Comparison of ENCODE assay signal across 20 cellular contexts in genomic region chr11:126219547-126219946, GRCh38. TPM values are rescaled to one million over a fixed set of nuclear protein-coding genes. Genes with fewer than 3 reads are reported as not detected.
DNase-seq lines count a peak whose midpoint lies in the region; ATAC-seq and TF ChIP-seq lines count a peak whose summit lies in the region.
"Had no signal": no experiment of that assay in that cellular context is flagged by ENCODE, and none has a peak within 500 bp of the region (broad histone marks: within the 10 kb centered on the region; RNA-seq: fewer than 3 reads in every experiment).

No MANE protein-coding gene starts in this region.

- TF ChIP-seq EP300 in transverse colon (IDR thresholded peaks at IDR 0.05; ENCODE audit: low read depth), result no peak

- H3K9me3 ChIP-seq in heart left ventricle, result no peaks in the 10 kb centered on the region
- H3K9me3 ChIP-seq in transverse colon, result no peaks in the 10 kb centered on the region
- H3K9me3 ChIP-seq: A549 had no signal

- no peak overlapping the region for H3K27ac ChIP-seq in heart left ventricle
- no peak overlapping the region for H3K27ac ChIP-seq in transverse colon
- H3K27ac ChIP-seq: 22Rv1, A549, BLaER1 had no signal

- ATAC-seq in left ventricle myocardium superior (peak; percentile 23), heart left ventricle (no peak)
- no peak for ATAC-seq in activated CD4-positive, CD25-positive, alpha-beta regulatory T cell treated with anti-CD3 and anti-CD28 coated beads, Interleukin-2, amount 50 U/mL, for 24 hours
- ATAC-seq: A549, GM23338, HCT116, HepG2 had no signal

- peaks cover 74% of the 10 kb centered on the region for H3K4me1 Mint-ChIP-seq in dendritic cell treated with granulocyte-macrophage colony-stimulating factor and Interleukin-4, amounts not matched to agents 40 ng/mL and 50 ng/mL, for 4 days (ENCODE audit: low read depth)
- H3K4me1 Mint-ChIP-seq: GM23338 had no signal

- H3K4me3 ChIP-seq in heart left ventricle (no peak overlapping the region), transverse colon (no peak overlapping the region)
- H3K4me3 ChIP-seq: A549, BLaER1, GM23338 had no signal

- TF ChIP-seq CTCF in heart left ventricle (IDR thresholded peaks at IDR 0.05) (no peak), transverse colon (IDR thresholded peaks at IDR 0.05) (no peak)

- H3K36me3 Mint-ChIP-seq in dendritic cell treated with granulocyte-macrophage colony-stimulating factor and Interleukin-4, amounts not matched to agents 40 ng/mL and 50 ng/mL, for 4 days (ENCODE audit: low read depth), result peaks cover 28% of the 10 kb centered on the region

- no peaks in the 10 kb centered on the region for H3K27me3 ChIP-seq in heart left ventricle
- H3K27me3 ChIP-seq in transverse colon, result no peaks in the 10 kb centered on the region
- H3K27me3 ChIP-seq: BLaER1 had no signal

- H3K36me3 ChIP-seq in heart left ventricle (no peaks in the 10 kb centered on the region), transverse colon (no peaks in the 10 kb centered on the region)

- H3K4me3 Mint-ChIP-seq in dendritic cell treated with granulocyte-macrophage colony-stimulating factor and Interleukin-4, amounts not matched to agents 40 ng/mL and 50 ng/mL, for 4 days, result no peak overlapping the region
- H3K4me3 Mint-ChIP-seq: CD14-positive monocyte; CD4-positive, alpha-beta memory T cell; GM23338; IgD-negative memory B cell had no signal

- DNase-seq in left ventricle myocardium superior (no peak), heart left ventricle (no peak), transverse colon (peak; percentile 48), T1000 (lab: John Stamatoyannopoulos, UW) (no peak), hippocampal formation (lab: John Stamatoyannopoulos, UW) (no peak)
- DNase-seq: CD4-positive, alpha-beta memory T cell; DMS153; DMS79; GDM1; H7 had no signal

- H3K9me3 Mint-ChIP-seq in dendritic cell treated with granulocyte-macrophage colony-stimulating factor and Interleukin-4, amounts not matched to agents 40 ng/mL and 50 ng/mL, for 4 days, result no peaks in the 10 kb centered on the region
- H3K9me3 Mint-ChIP-seq: IgD-negative memory B cell had no signal

- H3K4me1 ChIP-seq in heart left ventricle (peaks cover 0 to 27% (median 5%) of the 10 kb centered on the region in 12 donors), transverse colon (peaks cover 0 to 49% (median 24%) of the 10 kb centered on the region in 4 donors)

- H3K27ac Mint-ChIP-seq in dendritic cell treated with granulocyte-macrophage colony-stimulating factor and Interleukin-4, amounts not matched to agents 40 ng/mL and 50 ng/mL, for 4 days, result peak overlapping the region; percentile 37
- H3K27ac Mint-ChIP-seq: CD4-positive, alpha-beta memory T cell; GM23338; IgD-negative memory B cell had no signal

- 72 to 85% (median 75%) methylated on average over 4 of the region's 4 CpGs for whole genome bisulfite sequencing in heart left ventricle, 4 donors
- WGBS in transverse colon (ENCODE audit: low coverage in 1 of 2), 2 donors, result 46 to 50% methylated on average over 4 of the region's 4 CpGs

- intact Hi-C loops in left ventricle myocardium superior (cut with micrococcal nuclease) (loop anchor here (10.0 kb wide), 1 partner anchor 45 kb away; the partner anchor contains the start of genes FOXRED1 and SRPRA), heart left ventricle (cut with DNase I) (loop anchor here in 2 of 10 donors (10.0 kb wide), 1 partner anchor 45 kb away; the partner anchor contains the start of genes FOXRED1 (in 2 of the 2) and SRPRA (in 2 of the 2)), transverse colon (cut with DNase I; ENCODE audit: low total_unique reads) (no loop called here)
- intact Hi-C loops in dendritic cell treated with granulocyte-macrophage colony-stimulating factor and Interleukin-4, amounts not matched to agents 40 ng/mL and 50 ng/mL, for 4 days (cut with micrococcal nuclease), result loop anchor here (10.0 kb wide), 1 partner anchor 1155 kb away; the partner anchor contains the start of gene SLC37A2

- H3K27me3 Mint-ChIP-seq in dendritic cell treated with granulocyte-macrophage colony-stimulating factor and Interleukin-4, amounts not matched to agents 40 ng/mL and 50 ng/mL, for 4 days, result no peaks in the 10 kb centered on the region
- H3K27me3 Mint-ChIP-seq: CD4-positive, alpha-beta memory T cell; IgD-negative memory B cell had no signal

- in situ Hi-C loops in transverse colon (cut with MboI; ENCODE audit: low pct_ligation_motif_present in 1 of 4, low pct_unique_long_range_greater_than_20kb in 1 of 4, low sequenced_read_pairs in 3 of 4), result loop anchor here in 2 of 4 donors (25.0 kb wide), 2 partner anchors 607 to 632 kb away; partner anchors contain the start of gene STT3A (in 1 of the 2)

- TF ChIP-seq POLR2A in heart left ventricle (IDR thresholded peaks at IDR 0.05) (no peak), transverse colon (IDR thresholded peaks at IDR 0.05) (no peak)

RNA-seq across cellular contexts. Expression of gene FAM118B, which starts 8.0 kb away (rescaled TPM):
- total RNA-seq in left ventricle myocardium superior (25.1 TPM), heart left ventricle (10 to 100 TPM; 19.0 to 41.0 (median 23.6) TPM), transverse colon (10 to 100 TPM; 13.7 to 54.5 (median 47.3) TPM)
- 10 to 100 TPM in 1 of 2 donors, 1 to 10 TPM in 1; 8.5 to 16.4 TPM for polyA plus RNA-seq in heart left ventricle

RNA-seq across cellular contexts. Expression of gene RPUSD4, which starts 8.1 kb away (rescaled TPM):
- 40.0 TPM for total RNA-seq in left ventricle myocardium superior
- total RNA-seq in heart left ventricle, result 10 to 100 TPM; 21.0 to 50.0 (median 34.2) TPM
- polyA plus RNA-seq in heart left ventricle, result 10 to 100 TPM; 15.4 to 25.8 TPM
- 10 to 100 TPM; 11.1 to 20.3 (median 12.6) TPM for total RNA-seq in transverse colon

RNA-seq across cellular contexts. Expression of gene SRPRA, which starts 49.1 kb away (rescaled TPM):
- total RNA-seq in left ventricle myocardium superior (68.6 TPM), heart left ventricle (10 to 100 TPM; 65.0 to 90.8 (median 79.3) TPM), transverse colon (10 to 100 TPM; 18.9 to 66.5 (median 63.5) TPM)
- 10 to 100 TPM; 38.4 to 99.3 TPM for polyA plus RNA-seq in heart left ventricle

RNA-seq across cellular contexts. Expression of gene FOXRED1, which starts 49.4 kb away (rescaled TPM):
- 29.1 TPM for total RNA-seq in left ventricle myocardium superior
- 10 to 100 TPM; 22.0 to 49.1 (median 31.8) TPM for total RNA-seq in heart left ventricle
- polyA plus RNA-seq in heart left ventricle, result 10 to 100 TPM; 32.8 to 38.4 TPM
- 10 to 100 TPM; 17.2 to 51.5 (median 24.7) TPM for total RNA-seq in transverse colon
